In genomic region chr2:219500135-219500534, GRCh38 we compare ENCODE assay signal across 10 cellular contexts. TPM values are rescaled to one million over a fixed set of nuclear protein-coding genes. Genes with fewer than 3 reads are reported as not detected.
DNase-seq lines count a peak whose midpoint lies in the region; ATAC-seq, FAIRE-seq and TF ChIP-seq lines count a peak whose summit lies in the region.
"Had no signal": no experiment of that assay in that cellular context is flagged by ENCODE, and none has a peak within 500 bp of the region (broad histone marks: within the 10 kb centered on the region; RNA-seq: fewer than 3 reads in every experiment).

No MANE protein-coding gene starts in this region.

- H3K4me3 ChIP-seq in AG04449 (ENCODE audit: low read depth, low read length) = peak overlapping the region; percentile 75
- H3K4me3 ChIP-seq in GM06990 (replicated peaks; ENCODE audit: low read depth, low read length) = peak overlapping the region; percentile 83
- H3K4me3 ChIP-seq in SK-N-MC = peak overlapping the region; percentile 85; the same call in 1 of the 2 replicates
- H3K4me3 ChIP-seq in fibroblast of the aortic adventitia (ENCODE audit: low read depth, low read length) = peak overlapping the region; percentile 84

- no peak for ATAC-seq in GM21717 (IDR thresholded peaks at IDR 0.05; ENCODE audit: unreplicated experiment)
- no peak for ATAC-seq in activated CD4-positive, CD25-positive, alpha-beta regulatory T cell treated with anti-CD3 and anti-CD28 coated beads, Interleukin-2, amount 50 U/mL, for 24 hours
- no peak for ATAC-seq in HG02870 (IDR thresholded peaks at IDR 0.05; ENCODE audit: unreplicated experiment)
- ATAC-seq: left ventricle myocardium superior, Panc1 had no signal

- CTCF ChIA-PET in AG04449 (lab: Yijun Ruan, JAX) = interaction anchor here (0.7 to 39.0 kb wide), 13 partner anchors 9 to 142 kb away, joined by 3 to 1084 read pairs (median 4); partner anchors contain the start of genes ASIC4 and DNPEP

- POLR2A ChIA-PET in AG04449 (lab: Yijun Ruan, JAX) = interaction anchor here (0.7 to 3.8 kb wide), 3 partner anchors 9 to 54 kb away, joined by 3 to 28 read pairs (median 22); no protein-coding TSS in a partner anchor

- H3K9me3 ChIP-seq in SK-N-MC (ENCODE audit: low read depth, low read length) = no peaks in the 10 kb centered on the region

- H3K27me3 ChIP-seq in GM06990 (replicated peaks; ENCODE audit: control insufficient read depth, insufficient read depth, low read length) = no peaks in the 10 kb centered on the region; the same call in 1 of the 2 replicates

- no peak for DNase-seq in AG04449 (ENCODE audit: low read depth, low spot score)
- DNase-seq in GM06990 (ENCODE audit: extremely low read depth, insufficient read length) = no peak
- no peak for DNase-seq in SK-N-MC (ENCODE audit: low read depth, low spot score)
- peak; percentile 32 for DNase-seq in fibroblast of the aortic adventitia (ENCODE audit: low read depth)
- no peak for DNase-seq in frontal cortex (ENCODE audit: low spot score in 2 of 2)
- DNase-seq: left ventricle myocardium superior had no signal

- TF ChIP-seq CTCF in AG04449 (IDR thresholded peaks at IDR 0.05; ENCODE audit: insufficient read depth, low read length, missing control alignments) (peak; percentile 44), GM06990 (IDR thresholded peaks at IDR 0.05; ENCODE audit: insufficient read depth, low read length, poor library complexity, severe bottlenecking) (peak; percentile 45), fibroblast of the aortic adventitia (IDR thresholded peaks at IDR 0.05; ENCODE audit: insufficient read depth, low read length) (peak; percentile 45)

- H3K36me3 ChIP-seq in GM06990 (ENCODE audit: control insufficient read depth, insufficient read depth, low read length) (peaks cover 15% of the 10 kb centered on the region), SK-N-MC (ENCODE audit: insufficient read depth, low read length) (no peaks in the 10 kb centered on the region)

- FAIRE-seq in frontal cortex (lab: Jason Lieb, UNC) = no peak

- no peak overlapping the region for H3K27ac ChIP-seq in SK-N-MC

- H3K9ac ChIP-seq in SK-N-MC (ENCODE audit: insufficient read length) = no peak overlapping the region

RNA-seq across cellular contexts. Expression of gene GMPPA, which starts 1.4 kb away (rescaled TPM):
- total RNA-seq in fibroblast of the aortic adventitia (ENCODE audit: low replicate concordance) (16.6 and 66.3 TPM in 2 replicates), frontal cortex (13.0 TPM)

RNA-seq across cellular contexts. Expression of gene ASIC4, which starts 14.1 kb away (rescaled TPM):
- total RNA-seq in fibroblast of the aortic adventitia (ENCODE audit: low replicate concordance) = not detected in 2 replicates
- total RNA-seq in frontal cortex = 2.9 TPM
- total RNA-seq: left ventricle myocardium superior had no signal

RNA-seq across cellular contexts. Expression of gene CHPF, which starts 43.5 kb away (rescaled TPM):
- 62.4 and 271 TPM in 2 replicates for total RNA-seq in fibroblast of the aortic adventitia (ENCODE audit: low replicate concordance)
- total RNA-seq in frontal cortex = 24.1 TPM

RNA-seq across cellular contexts. Expression of gene TMEM198, which starts 43.7 kb away (rescaled TPM):
- total RNA-seq in fibroblast of the aortic adventitia (ENCODE audit: low replicate concordance) = 1.1 and 2.8 TPM in 2 replicates
- 14.7 TPM for total RNA-seq in frontal cortex
